ENCODE assay signal across 8 cellular contexts in the genomic region with DNA sequence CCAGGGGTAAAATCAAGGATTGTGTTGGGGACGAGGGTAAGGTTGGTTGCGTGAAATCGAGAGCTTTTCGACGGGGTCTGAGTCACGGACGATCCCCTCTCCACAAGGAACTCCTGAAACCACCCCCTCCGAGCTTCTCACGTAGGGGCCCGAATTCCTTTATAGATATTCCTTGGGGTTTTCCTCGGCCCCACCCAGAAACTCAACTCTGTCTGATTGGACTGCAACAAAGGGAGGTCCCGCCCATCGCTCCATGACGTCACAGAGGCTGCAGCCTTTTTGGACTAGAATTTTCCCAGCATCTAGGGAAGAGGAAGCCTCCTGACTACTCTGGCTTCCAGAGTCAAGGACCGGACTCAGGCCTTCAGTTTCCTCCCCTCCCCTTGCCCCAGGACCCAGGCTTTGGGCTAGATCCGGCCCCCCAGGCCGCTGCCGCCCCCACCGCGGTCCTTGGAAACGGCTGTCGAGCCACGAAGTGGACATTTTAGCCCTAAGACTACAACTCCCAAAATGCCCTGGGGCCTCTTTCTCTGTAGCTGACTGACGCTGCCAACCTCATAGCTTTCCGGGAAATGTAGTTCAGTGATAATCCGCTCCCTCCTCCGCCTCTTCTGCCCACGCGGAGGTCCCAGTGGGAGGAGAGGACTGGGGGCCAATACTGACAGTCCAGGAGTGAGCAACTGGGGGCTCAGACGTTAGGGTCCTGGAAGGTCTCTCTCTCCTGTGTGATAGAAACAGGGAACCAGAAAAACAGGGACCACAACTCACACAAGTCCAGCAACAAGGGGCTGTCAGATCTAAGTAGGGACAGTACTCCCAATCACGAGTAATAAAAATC. TPM values are rescaled to one million over a fixed set of nuclear protein-coding genes. Genes with fewer than 3 reads are reported as not detected.
DNase-seq lines count a peak whose midpoint lies in the region; ATAC-seq and TF ChIP-seq lines count a peak whose summit lies in the region.

Gene IZUMO1 (minus strand): TSS at position 172 of the 838 bp plus-strand sequence. CDS start 1,050 bp downstream, outside the sequence.

- no peaks in the 10 kb centered on the region for H3K36me3 ChIP-seq in body of pancreas (replicated peaks in 1 of 2; ENCODE audit: insufficient read depth in 1 of 2, low read depth in 2 of 2)
- no peaks in the 10 kb centered on the region for H3K36me3 ChIP-seq in rectal smooth muscle tissue (ENCODE audit: control insufficient read depth, insufficient read depth, low read length)

- 17 to 35% methylated on average over 26 to 31 of the region's 31 CpGs for WGBS in body of pancreas, 2 donors

- H3K4me1 ChIP-seq in body of pancreas (peaks cover 45% of the 10 kb centered on the region), rectal smooth muscle tissue (ENCODE audit: control insufficient read depth, insufficient read depth, low read length) (no peaks in the 10 kb centered on the region)

- intact Hi-C loops in body of pancreas (cut with DNase I) = no loop called here

- TF ChIP-seq CTCF in body of pancreas (IDR thresholded peaks at IDR 0.05) = no peak

- peak within 1 kb of the TSS; percentile 65 to 94 (median 69) for H3K27ac ChIP-seq in body of pancreas
- H3K27ac ChIP-seq in rectal smooth muscle tissue (ENCODE audit: low read depth, low read length) = no peak within 1 kb of the TSS

- DNase-seq in DMS 273 (lab: John Stamatoyannopoulos, UW; ENCODE audit: unreplicated experiment) = peak; percentile 35
- no peak for DNase-seq in DMS 273 treated with DMSO at 0.1 percent for 48 hours (lab: John Stamatoyannopoulos, UW)
- DNase-seq in SKM-1 (lab: John Stamatoyannopoulos, UW; ENCODE audit: unreplicated experiment) = peak; percentile 4
- DNase-seq in body of pancreas = peak; percentile 82 to 90 (median 82)
- DNase-seq in iPS DF 19.7 (ENCODE audit: low read depth, low spot score) = peak; percentile 84

- H3K9me3 ChIP-seq in body of pancreas = no peaks in the 10 kb centered on the region

- no peak within 1 kb of the TSS for H3K4me3 ChIP-seq in body of pancreas
- peak within 1 kb of the TSS; percentile 32 for H3K4me3 ChIP-seq in rectal smooth muscle tissue (ENCODE audit: low read length)

- TF ChIP-seq POLR2A in body of pancreas (IDR thresholded peaks at IDR 0.05) = peak in 2 of 3 donors; percentile 29 to 42

- H3K27me3 ChIP-seq in body of pancreas (no peaks in the 10 kb centered on the region), rectal smooth muscle tissue (ENCODE audit: control insufficient read depth, insufficient read depth, low read length) (peaks cover 8% of the 10 kb centered on the region)

- ATAC-seq in body of pancreas (peak; percentile 63), HG02884 (IDR thresholded peaks at IDR 0.05; ENCODE audit: unreplicated experiment) (no peak), HG02938 (IDR thresholded peaks at IDR 0.05; ENCODE audit: unreplicated experiment) (no peak)

- H3K9ac ChIP-seq in rectal smooth muscle tissue (ENCODE audit: low read length) = no peak within 1 kb of the TSS

RNA-seq across cellular contexts. Expression of gene IZUMO1, which starts in this region (rescaled TPM):
- 10 to 100 TPM in 1 of 2 donors, 1 to 10 TPM in 1; 1.6 to 14.5 TPM for total RNA-seq in body of pancreas
